In the genomic region with DNA sequence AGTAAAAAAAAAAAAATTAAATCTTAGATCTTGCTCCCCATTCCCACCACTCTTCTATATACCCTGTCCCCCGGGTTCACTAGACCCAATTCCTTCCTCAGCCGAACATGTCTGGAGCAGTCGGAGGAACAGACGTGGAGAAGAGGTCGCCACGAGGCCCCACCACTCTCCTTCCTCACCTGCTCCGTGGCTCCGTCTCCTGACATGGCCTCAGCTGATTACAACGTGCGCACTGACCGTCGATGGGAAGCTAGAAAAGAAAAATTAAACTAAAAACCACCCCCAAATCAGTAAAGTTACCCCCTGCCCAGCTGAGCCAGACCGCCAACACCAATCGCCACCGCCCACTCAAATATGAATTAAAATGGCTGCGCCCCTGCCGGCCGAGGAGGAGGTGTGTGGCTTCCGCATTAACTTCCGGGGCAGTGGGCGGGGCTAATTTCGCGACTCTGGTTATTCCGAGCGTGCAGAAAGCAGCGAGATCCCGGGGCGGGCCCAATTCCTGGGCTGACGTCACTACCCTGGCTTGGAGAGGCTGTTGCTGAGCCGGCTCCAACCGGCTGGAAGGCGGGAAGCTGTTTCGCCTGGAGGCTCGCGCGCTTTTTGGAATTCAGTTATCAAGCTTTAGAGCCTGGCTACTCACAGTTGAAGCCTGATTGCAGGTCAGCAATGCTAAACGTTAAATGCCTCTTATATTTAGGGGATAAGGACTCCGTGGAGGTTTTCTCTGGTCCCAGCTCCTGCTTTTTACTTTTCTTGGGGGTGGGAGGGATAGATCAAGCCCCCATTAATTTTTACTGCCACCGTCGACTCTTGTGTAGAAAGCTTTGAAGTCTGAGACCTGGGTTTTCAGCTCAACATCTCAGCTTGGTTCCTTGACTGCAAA, we compare ENCODE assay signal across 1 cellular context.
A peak's percentile ranks its signal among the peaks of the same experiment; 100 is the strongest.
TF ChIP-seq lines count a peak whose summit lies in the region.

A gene (minus strand): TSS at position 361 of the 886 bp plus-strand sequence. CDS start 155 bp downstream, at position 206.

TF ChIP-seq in HepG2, 621 proteins besides CTCF, POLR2A, EP300 and RAD21 (continued from another document and continues in another):
- TF ChIP-seq SOX5 (CRISPR knock-in tag; IDR thresholded peaks at IDR 0.05; ENCODE audit: borderline replicate concordance) (peak; percentile 9; the same call in 1 of the 2 replicates), ARNTL (CRISPR knock-in tag; IDR thresholded peaks at IDR 0.05) (no peak), ZNF709 (CRISPR knock-in tag; IDR thresholded peaks at IDR 0.05) (no peak), ZBTB8A (CRISPR knock-in tag; IDR thresholded peaks at IDR 0.05; ENCODE audit: borderline replicate concordance, low read depth) (no peak), RELA (CRISPR knock-in tag; IDR thresholded peaks at IDR 0.05) (no peak), KDM6A (CRISPR knock-in tag; IDR thresholded peaks at IDR 0.05; ENCODE audit: low read depth) (no peak), ZKSCAN1 (IDR thresholded peaks at IDR 0.05; ENCODE audit: low read length) (no peak), EHMT2 (IDR thresholded peaks at IDR 0.05; ENCODE audit: borderline replicate concordance, low read depth, low read length) (no peak), ZNF607 (CRISPR knock-in tag; IDR thresholded peaks at IDR 0.05; ENCODE audit: borderline replicate concordance) (peak; percentile 86; the same call in 1 of the 2 replicates), PPARG (CRISPR knock-in tag; conservative IDR thresholded peaks at IDR 0.05) (0 out of 2 replicates have a peak, but pooled peaks have one; percentile 40), FOXJ3 (CRISPR knock-in tag; IDR thresholded peaks at IDR 0.05; ENCODE audit: borderline replicate concordance) (no peak; the same call in 1 of the 2 replicates), GPN1 (CRISPR knock-in tag; IDR thresholded peaks at IDR 0.05; ENCODE audit: borderline replicate concordance) (no peak), NCOA2 (CRISPR knock-in tag; IDR thresholded peaks at IDR 0.05) (peak; percentile 50), ZNF605 (CRISPR knock-in tag; IDR thresholded peaks at IDR 0.05) (no peak; the same call in 1 of the 2 replicates), ZNF878 (CRISPR knock-in tag; IDR thresholded peaks at IDR 0.05) (peak; percentile 89), NONO (IDR thresholded peaks at IDR 0.05) (no peak), NONO (CRISPR knock-in tag; conservative IDR thresholded peaks at IDR 0.05) (peak; percentile 59; the same call in 1 of the 2 replicates), SRF (IDR thresholded peaks at IDR 0.05; ENCODE audit: low read depth, low read length) (no peak), ZNF724P (CRISPR knock-in tag; IDR thresholded peaks at IDR 0.05; ENCODE audit: borderline replicate concordance) (no peak), ZNF143 (CRISPR knock-in tag; IDR thresholded peaks at IDR 0.05) (no peak; the same call in 1 of the 2 replicates), KDM2A (CRISPR knock-in tag; IDR thresholded peaks at IDR 0.05; ENCODE audit: borderline replicate concordance, low read depth) (peak; percentile 78; the same call in 1 of the 2 replicates), HDAC1 (CRISPR knock-in tag; IDR thresholded peaks at IDR 0.05) (peak; percentile 58; the same call in 1 of the 2 replicates), KLF11 (CRISPR knock-in tag; IDR thresholded peaks at IDR 0.05) (0 out of 2 replicates have a peak, but pooled peaks have one; percentile 67), ZNF678 (CRISPR knock-in tag; IDR thresholded peaks at IDR 0.05) (no peak), REXO4 (CRISPR knock-in tag; IDR thresholded peaks at IDR 0.05; ENCODE audit: borderline replicate concordance) (no peak), ZNF773 (CRISPR knock-in tag; IDR thresholded peaks at IDR 0.05; ENCODE audit: borderline replicate concordance) (peak; percentile 64; the same call in 1 of the 2 replicates), FOXP1 (IDR thresholded peaks at IDR 0.05) (no peak), FOXP1 (CRISPR knock-in tag; IDR thresholded peaks at IDR 0.05) (no peak), GABPA (IDR thresholded peaks at IDR 0.05; ENCODE audit: low read depth, low read length) (peak; percentile 81), GABPA (CRISPR knock-in tag; IDR thresholded peaks at IDR 0.05; ENCODE audit: low read depth) (peak; percentile 98), ZNF264 (CRISPR knock-in tag; IDR thresholded peaks at IDR 0.05) (peak; percentile 66; the same call in 1 of the 2 replicates), PTBP1 (IDR thresholded peaks at IDR 0.05; ENCODE audit: low read depth, low read length, poor library complexity, severe bottlenecking) (peak; percentile 78), SIN3B (IDR thresholded peaks at IDR 0.05; ENCODE audit: low read length) (peak; percentile 84), SKI (IDR thresholded peaks at IDR 0.05; ENCODE audit: partially characterized antibody) (no peak), ZKSCAN5 (CRISPR knock-in tag; IDR thresholded peaks at IDR 0.05) (no peak), IRF2 (CRISPR knock-in tag; IDR thresholded peaks at IDR 0.05) (peak; percentile 46; the same call in 1 of the 2 replicates), THAP11 (CRISPR knock-in tag; IDR thresholded peaks at IDR 0.05) (peak; percentile 87), TEAD2 (CRISPR knock-in tag; IDR thresholded peaks at IDR 0.05) (peak; percentile 42; the same call in 1 of the 2 replicates), KDM3A (CRISPR knock-in tag; IDR thresholded peaks at IDR 0.05; ENCODE audit: low read depth) (no peak)
- TF ChIP-seq, protein P1, sequence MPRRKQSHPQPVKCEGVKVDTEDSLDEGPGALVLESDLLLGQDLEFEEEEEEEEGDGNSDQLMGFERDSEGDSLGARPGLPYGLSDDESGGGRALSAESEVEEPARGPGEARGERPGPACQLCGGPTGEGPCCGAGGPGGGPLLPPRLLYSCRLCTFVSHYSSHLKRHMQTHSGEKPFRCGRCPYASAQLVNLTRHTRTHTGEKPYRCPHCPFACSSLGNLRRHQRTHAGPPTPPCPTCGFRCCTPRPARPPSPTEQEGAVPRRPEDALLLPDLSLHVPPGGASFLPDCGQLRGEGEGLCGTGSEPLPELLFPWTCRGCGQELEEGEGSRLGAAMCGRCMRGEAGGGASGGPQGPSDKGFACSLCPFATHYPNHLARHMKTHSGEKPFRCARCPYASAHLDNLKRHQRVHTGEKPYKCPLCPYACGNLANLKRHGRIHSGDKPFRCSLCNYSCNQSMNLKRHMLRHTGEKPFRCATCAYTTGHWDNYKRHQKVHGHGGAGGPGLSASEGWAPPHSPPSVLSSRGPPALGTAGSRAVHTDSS (CRISPR knock-in tag; conservative IDR thresholded peaks at IDR 0.05) = no peak
- TF ChIP-seq, protein P2, sequence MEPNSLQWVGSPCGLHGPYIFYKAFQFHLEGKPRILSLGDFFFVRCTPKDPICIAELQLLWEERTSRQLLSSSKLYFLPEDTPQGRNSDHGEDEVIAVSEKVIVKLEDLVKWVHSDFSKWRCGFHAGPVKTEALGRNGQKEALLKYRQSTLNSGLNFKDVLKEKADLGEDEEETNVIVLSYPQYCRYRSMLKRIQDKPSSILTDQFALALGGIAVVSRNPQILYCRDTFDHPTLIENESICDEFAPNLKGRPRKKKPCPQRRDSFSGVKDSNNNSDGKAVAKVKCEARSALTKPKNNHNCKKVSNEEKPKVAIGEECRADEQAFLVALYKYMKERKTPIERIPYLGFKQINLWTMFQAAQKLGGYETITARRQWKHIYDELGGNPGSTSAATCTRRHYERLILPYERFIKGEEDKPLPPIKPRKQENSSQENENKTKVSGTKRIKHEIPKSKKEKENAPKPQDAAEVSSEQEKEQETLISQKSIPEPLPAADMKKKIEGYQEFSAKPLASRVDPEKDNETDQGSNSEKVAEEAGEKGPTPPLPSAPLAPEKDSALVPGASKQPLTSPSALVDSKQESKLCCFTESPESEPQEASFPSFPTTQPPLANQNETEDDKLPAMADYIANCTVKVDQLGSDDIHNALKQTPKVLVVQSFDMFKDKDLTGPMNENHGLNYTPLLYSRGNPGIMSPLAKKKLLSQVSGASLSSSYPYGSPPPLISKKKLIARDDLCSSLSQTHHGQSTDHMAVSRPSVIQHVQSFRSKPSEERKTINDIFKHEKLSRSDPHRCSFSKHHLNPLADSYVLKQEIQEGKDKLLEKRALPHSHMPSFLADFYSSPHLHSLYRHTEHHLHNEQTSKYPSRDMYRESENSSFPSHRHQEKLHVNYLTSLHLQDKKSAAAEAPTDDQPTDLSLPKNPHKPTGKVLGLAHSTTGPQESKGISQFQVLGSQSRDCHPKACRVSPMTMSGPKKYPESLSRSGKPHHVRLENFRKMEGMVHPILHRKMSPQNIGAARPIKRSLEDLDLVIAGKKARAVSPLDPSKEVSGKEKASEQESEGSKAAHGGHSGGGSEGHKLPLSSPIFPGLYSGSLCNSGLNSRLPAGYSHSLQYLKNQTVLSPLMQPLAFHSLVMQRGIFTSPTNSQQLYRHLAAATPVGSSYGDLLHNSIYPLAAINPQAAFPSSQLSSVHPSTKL (CRISPR knock-in tag; IDR thresholded peaks at IDR 0.05) = peak; percentile 70
- TF ChIP-seq, protein P3, sequence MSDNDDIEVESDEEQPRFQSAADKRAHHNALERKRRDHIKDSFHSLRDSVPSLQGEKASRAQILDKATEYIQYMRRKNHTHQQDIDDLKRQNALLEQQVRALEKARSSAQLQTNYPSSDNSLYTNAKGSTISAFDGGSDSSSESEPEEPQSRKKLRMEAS (IDR thresholded peaks at IDR 0.05) = peak; percentile 84
- TF ChIP-seq, protein P4, sequence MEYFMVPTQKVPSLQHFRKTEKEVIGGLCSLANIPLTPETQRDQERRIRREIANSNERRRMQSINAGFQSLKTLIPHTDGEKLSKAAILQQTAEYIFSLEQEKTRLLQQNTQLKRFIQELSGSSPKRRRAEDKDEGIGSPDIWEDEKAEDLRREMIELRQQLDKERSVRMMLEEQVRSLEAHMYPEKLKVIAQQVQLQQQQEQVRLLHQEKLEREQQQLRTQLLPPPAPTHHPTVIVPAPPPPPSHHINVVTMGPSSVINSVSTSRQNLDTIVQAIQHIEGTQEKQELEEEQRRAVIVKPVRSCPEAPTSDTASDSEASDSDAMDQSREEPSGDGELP (IDR thresholded peaks at IDR 0.05; ENCODE audit: borderline replicate concordance, low read depth) = peak; percentile 63; the same call in 1 of the 2 replicates
- TF ChIP-seq, protein P5, sequence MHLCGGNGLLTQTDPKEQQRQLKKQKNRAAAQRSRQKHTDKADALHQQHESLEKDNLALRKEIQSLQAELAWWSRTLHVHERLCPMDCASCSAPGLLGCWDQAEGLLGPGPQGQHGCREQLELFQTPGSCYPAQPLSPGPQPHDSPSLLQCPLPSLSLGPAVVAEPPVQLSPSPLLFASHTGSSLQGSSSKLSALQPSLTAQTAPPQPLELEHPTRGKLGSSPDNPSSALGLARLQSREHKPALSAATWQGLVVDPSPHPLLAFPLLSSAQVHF (CRISPR knock-in tag; IDR thresholded peaks at IDR 0.05) = no peak
- TF ChIP-seq, protein P6, sequence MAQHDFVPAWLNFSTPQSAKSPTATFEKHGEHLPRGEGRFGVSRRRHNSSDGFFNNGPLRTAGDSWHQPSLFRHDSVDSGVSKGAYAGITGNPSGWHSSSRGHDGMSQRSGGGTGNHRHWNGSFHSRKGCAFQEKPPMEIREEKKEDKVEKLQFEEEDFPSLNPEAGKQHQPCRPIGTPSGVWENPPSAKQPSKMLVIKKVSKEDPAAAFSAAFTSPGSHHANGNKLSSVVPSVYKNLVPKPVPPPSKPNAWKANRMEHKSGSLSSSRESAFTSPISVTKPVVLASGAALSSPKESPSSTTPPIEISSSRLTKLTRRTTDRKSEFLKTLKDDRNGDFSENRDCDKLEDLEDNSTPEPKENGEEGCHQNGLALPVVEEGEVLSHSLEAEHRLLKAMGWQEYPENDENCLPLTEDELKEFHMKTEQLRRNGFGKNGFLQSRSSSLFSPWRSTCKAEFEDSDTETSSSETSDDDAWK (CRISPR knock-in tag; IDR thresholded peaks at IDR 0.05) = no peak
- TF ChIP-seq, protein P7, sequence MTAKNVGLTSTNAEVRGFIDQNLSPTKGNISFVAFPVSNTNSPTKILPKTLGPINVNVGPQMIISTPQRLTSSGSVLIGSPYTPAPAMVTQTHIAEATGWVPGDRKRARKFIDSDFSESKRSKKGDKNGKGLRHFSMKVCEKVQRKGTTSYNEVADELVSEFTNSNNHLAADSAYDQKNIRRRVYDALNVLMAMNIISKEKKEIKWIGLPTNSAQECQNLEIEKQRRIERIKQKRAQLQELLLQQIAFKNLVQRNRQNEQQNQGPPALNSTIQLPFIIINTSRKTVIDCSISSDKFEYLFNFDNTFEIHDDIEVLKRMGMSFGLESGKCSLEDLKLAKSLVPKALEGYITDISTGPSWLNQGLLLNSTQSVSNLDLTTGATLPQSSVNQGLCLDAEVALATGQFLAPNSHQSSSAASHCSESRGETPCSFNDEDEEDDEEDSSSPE (CRISPR knock-in tag; IDR thresholded peaks at IDR 0.05) = peak; percentile 99
- TF ChIP-seq, protein P8, sequence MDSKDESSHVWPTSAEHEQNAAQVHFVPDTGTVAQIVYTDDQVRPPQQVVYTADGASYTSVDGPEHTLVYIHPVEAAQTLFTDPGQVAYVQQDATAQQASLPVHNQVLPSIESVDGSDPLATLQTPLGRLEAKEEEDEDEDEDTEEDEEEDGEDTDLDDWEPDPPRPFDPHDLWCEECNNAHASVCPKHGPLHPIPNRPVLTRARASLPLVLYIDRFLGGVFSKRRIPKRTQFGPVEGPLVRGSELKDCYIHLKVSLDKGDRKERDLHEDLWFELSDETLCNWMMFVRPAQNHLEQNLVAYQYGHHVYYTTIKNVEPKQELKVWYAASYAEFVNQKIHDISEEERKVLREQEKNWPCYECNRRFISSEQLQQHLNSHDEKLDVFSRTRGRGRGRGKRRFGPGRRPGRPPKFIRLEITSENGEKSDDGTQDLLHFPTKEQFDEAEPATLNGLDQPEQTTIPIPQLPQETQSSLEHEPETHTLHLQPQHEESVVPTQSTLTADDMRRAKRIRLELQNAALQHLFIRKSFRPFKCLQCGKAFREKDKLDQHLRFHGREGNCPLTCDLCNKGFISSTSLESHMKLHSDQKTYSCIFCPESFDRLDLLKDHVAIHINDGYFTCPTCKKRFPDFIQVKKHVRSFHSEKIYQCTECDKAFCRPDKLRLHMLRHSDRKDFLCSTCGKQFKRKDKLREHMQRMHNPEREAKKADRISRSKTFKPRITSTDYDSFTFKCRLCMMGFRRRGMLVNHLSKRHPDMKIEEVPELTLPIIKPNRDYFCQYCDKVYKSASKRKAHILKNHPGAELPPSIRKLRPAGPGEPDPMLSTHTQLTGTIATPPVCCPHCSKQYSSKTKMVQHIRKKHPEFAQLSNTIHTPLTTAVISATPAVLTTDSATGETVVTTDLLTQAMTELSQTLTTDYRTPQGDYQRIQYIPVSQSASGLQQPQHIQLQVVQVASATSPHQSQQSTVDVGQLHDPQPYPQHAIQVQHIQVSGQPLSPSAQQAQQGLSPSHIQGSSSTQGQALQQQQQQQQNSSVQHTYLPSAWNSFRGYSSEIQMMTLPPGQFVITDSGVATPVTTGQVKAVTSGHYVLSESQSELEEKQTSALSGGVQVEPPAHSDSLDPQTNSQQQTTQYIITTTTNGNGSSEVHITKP (CRISPR knock-in tag; IDR thresholded peaks at IDR 0.05; ENCODE audit: low read depth) = no peak
